In genomic region chr9:16671591-16672137, GRCh38 we compare ENCODE assay signal across 11 cellular contexts.
A peak's percentile ranks its signal among the peaks of the same experiment; 100 is the strongest.
DNase-seq lines count a peak whose midpoint lies in the region; ATAC-seq, FAIRE-seq and TF ChIP-seq lines count a peak whose summit lies in the region.
"Had no signal": no experiment of that assay in that cellular context is flagged by ENCODE, and none has a peak within 500 bp of the region (broad histone marks: within the 10 kb centered on the region; RNA-seq: fewer than 3 reads in every experiment).

No MANE protein-coding gene starts in this region.

- no peak for FAIRE-seq in HTR-8/SVneo (lab: Jason Lieb, UNC)

- H3K27ac ChIP-seq in psoas muscle: peak overlapping the region; percentile 73

- peaks cover 13% of the 10 kb centered on the region for H3K4me1 ChIP-seq in psoas muscle

- H3K9me3 ChIP-seq in psoas muscle: no peaks in the 10 kb centered on the region

- WGBS in psoas muscle, 3 donors: 12 to 17% (median 13%) methylated on average over 1 of the region's 1 CpG

- no peaks in the 10 kb centered on the region for H3K27me3 ChIP-seq in psoas muscle (ENCODE audit: insufficient read depth in 3 of 3, low read length in 2 of 3)

- H3K36me3 ChIP-seq in psoas muscle (ENCODE audit: insufficient read depth in 1 of 2, low read depth in 1 of 2): no peaks in the 10 kb centered on the region

- DNase-seq in NCI-H526 (lab: John Stamatoyannopoulos, UW): peak; percentile 80 to 88
- DNase-seq in dedifferentiated amniotic fluid mesenchymal stem cell (ENCODE audit: extremely low spot score): peak; percentile 39
- no peak for DNase-seq in psoas muscle
- DNase-seq in activated T-cell treated with anti-CD3 and anti-CD28 coated beads, Interleukin-2, amount 50 U/mL, for 48 hours: no peak
- no peak for DNase-seq in HTR-8/SVneo (ENCODE audit: insufficient read length, low spot score)
- no peak for DNase-seq in ureter (ENCODE audit: low spot score)
- DNase-seq: caudate nucleus, hypothalamus, NCI-H226 had no signal

- intact Hi-C loops in psoas muscle (cut with DNase I): no loop called here

- TF ChIP-seq CTCF in psoas muscle (IDR thresholded peaks at IDR 0.05): no peak

- no peak overlapping the region for H3K4me3 ChIP-seq in psoas muscle

- ATAC-seq in GM18868 (IDR thresholded peaks at IDR 0.05; ENCODE audit: unreplicated experiment) (peak; percentile 70), psoas muscle (peak; percentile 95 to 98 (median 97)), GM18519 (IDR thresholded peaks at IDR 0.05; ENCODE audit: low FRiP score, unreplicated experiment) (no peak)

Comparison
In these comparisons a context has a peak if more than half of its experiments do, and no peak if none do; other contexts are left out.
1. DNase-seq: peak in NCI-H526 (2 of 2) and dedifferentiated amniotic fluid mesenchymal stem cell (single experiment); none in psoas muscle (0 of 2), activated T-cell treated with anti-CD3 and anti-CD28 coated beads, Interleukin-2, amount 50 U/mL, for 48 hours (0 of 2), HTR-8/SVneo (single experiment) and ureter (single experiment).